1 cellular context compared by ENCODE assay signal in the genomic region with DNA sequence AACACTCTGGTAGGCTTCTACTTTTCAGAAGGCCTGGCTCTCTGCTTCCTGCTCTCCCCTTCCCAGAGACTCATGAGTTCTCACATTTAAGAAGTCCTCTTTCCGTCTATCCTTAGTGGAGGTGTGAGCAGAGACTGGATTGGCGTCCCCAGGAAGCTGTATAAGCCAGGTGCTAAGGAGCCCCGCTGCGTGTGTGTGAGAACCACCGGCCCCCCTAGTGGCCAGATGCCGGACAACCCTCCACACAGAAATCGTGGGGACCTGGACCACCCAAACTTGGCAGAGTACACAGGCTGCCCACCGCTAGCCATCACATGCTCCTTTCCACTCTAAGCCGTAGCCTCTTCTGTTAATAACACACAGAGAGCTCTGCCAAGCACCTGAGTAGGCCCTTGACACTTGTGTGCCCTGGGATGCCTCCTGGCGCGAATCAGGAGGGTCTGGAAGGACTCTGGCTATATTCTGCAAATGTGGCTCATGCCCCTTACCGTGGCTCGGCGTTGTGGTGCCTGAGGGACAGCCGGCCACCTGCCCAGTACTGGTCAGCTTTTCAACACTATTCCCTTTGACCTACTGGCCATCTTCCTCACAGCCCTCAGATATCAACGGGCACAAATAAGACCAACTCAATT.
TF ChIP-seq lines count a peak whose summit lies in the region.

No MANE protein-coding gene starts in this region.

TF ChIP-seq in H1, 55 proteins besides CTCF, POLR2A, EP300 and RAD21:
- TF ChIP-seq TAF7 (optimal IDR thresholded peaks at IDR 0.05; ENCODE audit: borderline replicate concordance, low read depth, low read length) (no peak), NANOG (IDR thresholded peaks at IDR 0.05; ENCODE audit: insufficient read depth, low read depth, low read length, poor library complexity, severe bottlenecking) (no peak), RNF2 (IDR thresholded peaks at IDR 0.05; ENCODE audit: borderline replicate concordance, low read depth, low read length, missing control alignments, poor library complexity, severe bottlenecking) (no peak)
